In the genomic region with DNA sequence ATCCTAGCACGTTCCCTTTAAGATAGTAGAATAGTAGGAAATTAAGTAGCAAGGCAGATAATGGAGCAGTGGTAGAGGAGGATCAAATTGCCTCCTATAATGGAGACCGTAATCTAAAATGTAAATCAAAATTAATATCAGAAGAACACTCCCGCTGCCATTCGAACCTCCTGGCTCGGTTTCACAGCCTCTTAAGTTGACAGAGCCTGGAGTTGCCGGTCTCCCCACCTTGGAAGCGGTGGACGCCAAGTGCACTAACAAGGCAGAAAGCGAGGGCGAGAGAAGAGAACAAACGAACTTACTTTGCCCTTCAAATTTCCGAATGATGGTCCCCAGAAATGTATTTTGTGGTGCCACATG, we compare ENCODE assay signal across 14 cellular contexts. TPM values are rescaled to one million over a fixed set of nuclear protein-coding genes. Genes with fewer than 3 reads are reported as not detected.
A peak's percentile ranks its signal among the peaks of the same experiment; 100 is the strongest.
DNase-seq lines count a peak whose midpoint lies in the region; ATAC-seq and TF ChIP-seq lines count a peak whose summit lies in the region.
"Had no signal": no experiment of that assay in that cellular context is flagged by ENCODE, and none has a peak within 500 bp of the region (broad histone marks: within the 10 kb centered on the region; RNA-seq: fewer than 3 reads in every experiment).

No MANE protein-coding gene starts in this region.

- H3K27me3 ChIP-seq in right cardiac atrium (ENCODE audit: control insufficient read depth, insufficient read depth) (no peaks in the 10 kb centered on the region), hepatocyte (peaks cover 37% of the 10 kb centered on the region), suprapubic skin (peaks cover 21% of the 10 kb centered on the region)
- H3K27me3 ChIP-seq: BLaER1 treated with 17β-estradiol and CSF1 and Interleukin-3, amounts not matched to agents 10 nM and 100 nM had no signal

- H2AFZ ChIP-seq in hepatocyte = no peak overlapping the region

- H3K79me2 ChIP-seq in hepatocyte = no peaks in the 10 kb centered on the region

- no peaks in the 10 kb centered on the region for H3K9me3 Mint-ChIP-seq in type B pancreatic cell

- H3K4me1 ChIP-seq in right cardiac atrium (ENCODE audit: control insufficient read depth, insufficient read depth, low read length) (no peaks in the 10 kb centered on the region), hepatocyte (ENCODE audit: insufficient read depth) (no peaks in the 10 kb centered on the region), suprapubic skin (peaks cover 10% of the 10 kb centered on the region)
- H3K4me1 ChIP-seq: BLaER1 treated with 17β-estradiol and CSF1 and Interleukin-3, amounts not matched to agents 10 nM and 100 nM; lower lobe of right lung had no signal

- peaks cover 11% of the 10 kb centered on the region for H3K4me1 Mint-ChIP-seq in type B pancreatic cell (ENCODE audit: unreplicated experiment)
- H3K4me1 Mint-ChIP-seq: activated naive CD4-positive, alpha-beta T cell treated with anti-CD3 and anti-CD28 coated beads, Interleukin-2, amount 50 U/mL, for 24 hours had no signal

- H3K9me2 ChIP-seq in hepatocyte (replicated peaks; ENCODE audit: insufficient read depth) = no peaks in the 10 kb centered on the region

- no peaks in the 10 kb centered on the region for H4K20me1 ChIP-seq in hepatocyte (ENCODE audit: insufficient read depth, poor library complexity, severe bottlenecking)
- H4K20me1 ChIP-seq: BLaER1 treated with 17β-estradiol and CSF1 and Interleukin-3, amounts not matched to agents 10 nM and 100 nM had no signal

- no peaks in the 10 kb centered on the region for H3K9me3 ChIP-seq in right cardiac atrium (ENCODE audit: control insufficient read depth, low read length)
- H3K9me3 ChIP-seq in hepatocyte (ENCODE audit: low read depth) = no peaks in the 10 kb centered on the region
- H3K9me3 ChIP-seq in suprapubic skin = no peaks in the 10 kb centered on the region
- H3K9me3 ChIP-seq: lower lobe of right lung, upper lobe of left lung had no signal

- peaks cover 44% of the 10 kb centered on the region for H3K27me3 Mint-ChIP-seq in type B pancreatic cell

- H3K27ac Mint-ChIP-seq in type B pancreatic cell = peak overlapping the region; percentile 79
- H3K27ac Mint-ChIP-seq: activated naive CD4-positive, alpha-beta T cell treated with anti-CD3 and anti-CD28 coated beads, Interleukin-2, amount 50 U/mL, for 24 hours had no signal

- H3K36me3 Mint-ChIP-seq in type B pancreatic cell = no peaks in the 10 kb centered on the region
- H3K36me3 Mint-ChIP-seq: activated naive CD4-positive, alpha-beta T cell treated with anti-CD3 and anti-CD28 coated beads, Interleukin-2, amount 50 U/mL, for 24 hours had no signal

- H3K4me3 ChIP-seq in right cardiac atrium (ENCODE audit: low read length) (peak overlapping the region; percentile 42), hepatocyte (peak overlapping the region; percentile 26), suprapubic skin (no peak overlapping the region)
- H3K4me3 ChIP-seq: BLaER1 treated with 17β-estradiol and CSF1 and Interleukin-3, amounts not matched to agents 10 nM and 100 nM; lower lobe of right lung; upper lobe of left lung had no signal

- no peak for TF ChIP-seq CTCF in hepatocyte (IDR thresholded peaks at IDR 0.05; ENCODE audit: poor library complexity)
- no peak for TF ChIP-seq CTCF in type B pancreatic cell (conservative IDR thresholded peaks at IDR 0.05)
- TF ChIP-seq CTCF in suprapubic skin (IDR thresholded peaks at IDR 0.05) = no peak

- H3K4me3 Mint-ChIP-seq in type B pancreatic cell = peak overlapping the region; percentile 89
- H3K4me3 Mint-ChIP-seq: activated naive CD4-positive, alpha-beta T cell treated with anti-CD3 and anti-CD28 coated beads, Interleukin-2, amount 50 U/mL, for 24 hours had no signal

- ATAC-seq in right cardiac atrium = no peak
- ATAC-seq in Right ventricle myocardium superior (ENCODE audit: poor library complexity) = no peak
- ATAC-seq in HG03196 (IDR thresholded peaks at IDR 0.05; ENCODE audit: unreplicated experiment) = no peak
- ATAC-seq: lower lobe of right lung had no signal

- WGBS in right cardiac atrium = 2% methylated on average over 12 of the region's 12 CpGs
- WGBS in hepatocyte (ENCODE audit: low lambda C conversion rate, missing lambda C conversion rate) = 4% methylated on average over 12 of the region's 12 CpGs
- 2% methylated on average over 11 of the region's 12 CpGs for WGBS in suprapubic skin

- no peak for DNase-seq in right cardiac atrium
- DNase-seq in Right ventricle myocardium superior = no peak
- peak; percentile 88 for DNase-seq in NCI-H748 (lab: John Stamatoyannopoulos, UW; ENCODE audit: unreplicated experiment)
- no peak for DNase-seq in hepatocyte (ENCODE audit: low spot score)
- no peak for DNase-seq in type B pancreatic cell (ENCODE audit: extremely low spot score, unreplicated experiment)
- no peak for DNase-seq in suprapubic skin (ENCODE audit: low spot score in 2 of 2)
- DNase-seq in pons (ENCODE audit: low spot score) = no peak
- DNase-seq: activated CD8-positive, alpha-beta memory T cell treated with anti-CD3 and anti-CD28 coated beads for 24 hours; effector CD8-positive, alpha-beta T cell; lower lobe of right lung had no signal

- H3K36me3 ChIP-seq in hepatocyte (replicated peaks; ENCODE audit: insufficient read depth, low read depth) (no peaks in the 10 kb centered on the region), suprapubic skin (no peaks in the 10 kb centered on the region)
- H3K36me3 ChIP-seq: BLaER1 treated with 17β-estradiol and CSF1 and Interleukin-3, amounts not matched to agents 10 nM and 100 nM; lower lobe of right lung; upper lobe of left lung had no signal

- H3K27ac ChIP-seq in right cardiac atrium (ENCODE audit: low read length) (no peak overlapping the region), hepatocyte (no peak overlapping the region), suprapubic skin (no peak overlapping the region)
- H3K27ac ChIP-seq: BLaER1 treated with 17β-estradiol and CSF1 and Interleukin-3, amounts not matched to agents 10 nM and 100 nM; lower lobe of right lung; upper lobe of left lung had no signal

- H3K4me2 ChIP-seq in hepatocyte = peak overlapping the region; percentile 73
- H3K4me2 ChIP-seq: BLaER1 treated with 17β-estradiol and CSF1 and Interleukin-3, amounts not matched to agents 10 nM and 100 nM had no signal

- intact Hi-C loops in right cardiac atrium (cut with DNase I) (no loop called here), Right ventricle myocardium superior (cut with DNase I) (no loop called here)

- no peak for TF ChIP-seq POLR2A in suprapubic skin (IDR thresholded peaks at IDR 0.05)

- no peak for TF ChIP-seq EP300 in suprapubic skin (IDR thresholded peaks at IDR 0.05)

RNA-seq across cellular contexts. Expression of gene KCNH7, which starts 0.4 kb away (rescaled TPM):
- 1 to 10 TPM in 1 of 4 donors, under 1 TPM in 3; 0.65 to 1.8 (median 0.79) TPM for total RNA-seq in right cardiac atrium
- polyA plus RNA-seq in right cardiac atrium = 0.11 TPM
- total RNA-seq in Right ventricle myocardium superior = not detected
- 1.9 and 2.1 TPM in 2 replicates for total RNA-seq in hepatocyte
- 0.63 and 0.80 TPM in 2 replicates for polyA plus RNA-seq in hepatocyte
- 6.3 and 9.9 TPM in 2 replicates for total RNA-seq in type B pancreatic cell (ENCODE audit: low replicate concordance)
- under 1 TPM in 1 of 4 donors, not detected in 3; 0.51 TPM for total RNA-seq in suprapubic skin
